ENCODE assay signal across 1 cellular context in genomic region chr7:16826061-16826460, GRCh38.
TF ChIP-seq lines count a peak whose summit lies in the region.

No MANE protein-coding gene starts in this region.

TF ChIP-seq in K562, 482 proteins besides CTCF, POLR2A, EP300 and RAD21:
- TF ChIP-seq BCOR (IDR thresholded peaks at IDR 0.05) (no peak), PHF21A (IDR thresholded peaks at IDR 0.05; ENCODE audit: borderline replicate concordance, low read depth) (no peak), ZNF445 (CRISPR knock-in tag; IDR thresholded peaks at IDR 0.05; ENCODE audit: low read depth) (no peak), TBL1XR1 (IDR thresholded peaks at IDR 0.05; ENCODE audit: low read length in 2 of 2) (no peak), NFE2L1 (tag; IDR thresholded peaks at IDR 0.05; ENCODE audit: borderline replicate concordance, low read depth) (peak; percentile 17; the same call in 1 of the 2 replicates), SMAD3 (CRISPR knock-in tag; conservative IDR thresholded peaks at IDR 0.05) (no peak), NFE2 (IDR thresholded peaks at IDR 0.05; ENCODE audit: low read depth) (peak; percentile 43; the same call in 1 of the 2 replicates), MAFG (tag; conservative IDR thresholded peaks at IDR 0.05) (peak; percentile 46), KDM1A (IDR thresholded peaks at IDR 0.05) (no peak), ZNF717 (CRISPR knock-in tag; IDR thresholded peaks at IDR 0.05) (no peak), CLOCK (CRISPR knock-in tag; IDR thresholded peaks at IDR 0.05; ENCODE audit: borderline replicate concordance) (no peak)
